Comparison of ENCODE assay signal across 8 cellular contexts in genomic region chr19:56595548-56595899, GRCh38. TPM values are rescaled to one million over a fixed set of nuclear protein-coding genes. Genes with fewer than 3 reads are reported as not detected.
DNase-seq lines count a peak whose midpoint lies in the region; ATAC-seq and TF ChIP-seq lines count a peak whose summit lies in the region.

No MANE protein-coding gene starts in this region.

- dilution Hi-C loops in IMR-90 (cut with HindIII; ENCODE audit: low sequenced_read_pairs, unreplicated experiment), result no loop called here

- H3K23ac ChIP-seq in IMR-90 (ENCODE audit: low read depth, low read length), result peak overlapping the region; percentile 93

- TF ChIP-seq CTCF in IMR-90 (conservative IDR thresholded peaks at IDR 0.05; ENCODE audit: low read depth, low read length), result no peak

- TF ChIP-seq RAD21 in IMR-90 (IDR thresholded peaks at IDR 0.05; ENCODE audit: low read length), result no peak

- in situ Hi-C loops in IMR-90 (cut with MboI; ENCODE audit: low sequenced_read_pairs), result no loop called here

- peak overlapping the region; percentile 88 for H3K9ac ChIP-seq in IMR-90 (ENCODE audit: low read depth, low read length)

- H3K4me1 ChIP-seq in IMR-90 (ENCODE audit: control insufficient read depth, insufficient read depth, low read length), result peaks cover 2% of the 10 kb centered on the region; the same call in 1 of the 2 replicates
- peaks cover 0 to 3% of the 10 kb centered on the region in 2 donors for H3K4me1 ChIP-seq in naive thymus-derived CD4-positive, alpha-beta T cell (ENCODE audit: control insufficient read depth in 2 of 2, insufficient read depth in 2 of 2, low read length in 2 of 2)

- no peaks in the 10 kb centered on the region for H3K27me3 ChIP-seq in IMR-90 (ENCODE audit: control insufficient read depth, insufficient read depth, low read length)
- H3K27me3 ChIP-seq in naive thymus-derived CD4-positive, alpha-beta T cell (ENCODE audit: control insufficient read depth in 2 of 2, insufficient read depth in 2 of 2, low read length in 2 of 2), result no peaks in the 10 kb centered on the region

- peaks cover 6 to 20% of the 10 kb centered on the region in 2 experiments for H3K79me1 ChIP-seq in IMR-90 (ENCODE audit: low read depth in 1 of 2, low read length in 2 of 2)

- H3K36me3 ChIP-seq in IMR-90 (ENCODE audit: control insufficient read depth, insufficient read depth, low read length), result peaks cover 14% of the 10 kb centered on the region
- H3K36me3 ChIP-seq in naive thymus-derived CD4-positive, alpha-beta T cell (ENCODE audit: control insufficient read depth in 2 of 3, insufficient read depth in 3 of 3, low read length in 3 of 3), result peaks cover 0 to 13% (median 0%) of the 10 kb centered on the region in 3 experiments

- H3K18ac ChIP-seq in IMR-90 (ENCODE audit: low read depth, low read length), result no peak overlapping the region

- peak; percentile 15 for ATAC-seq in GM19324 (IDR thresholded peaks at IDR 0.05; ENCODE audit: low FRiP score, unreplicated experiment)
- ATAC-seq in IMR-90 (ENCODE audit: low read depth), result peak; percentile 45
- ATAC-seq in naive thymus-derived CD4-positive, alpha-beta T cell, result peak; percentile 35
- no peak for ATAC-seq in GM21515 (IDR thresholded peaks at IDR 0.05; ENCODE audit: unreplicated experiment)
- no peak for ATAC-seq in GM21390 (IDR thresholded peaks at IDR 0.05; ENCODE audit: unreplicated experiment)

- H4K5ac ChIP-seq in IMR-90 (ENCODE audit: low read depth, low read length), result peak overlapping the region; percentile 13

- H3K27ac Mint-ChIP-seq in dendritic cell treated with granulocyte-macrophage colony-stimulating factor and Interleukin-4, amounts not matched to agents 40 ng/mL and 50 ng/mL, for 4 days, result peak overlapping the region; percentile 82
- peak overlapping the region; percentile 27 to 94 (median 80) for H3K27ac Mint-ChIP-seq in naive thymus-derived CD4-positive, alpha-beta T cell

- peaks cover 11% of the 10 kb centered on the region for H3K9me3 ChIP-seq in IMR-90 (ENCODE audit: control insufficient read depth, insufficient read depth, low read length)
- peaks cover 0 to 17% (median 0%) of the 10 kb centered on the region in 3 experiments for H3K9me3 ChIP-seq in naive thymus-derived CD4-positive, alpha-beta T cell (ENCODE audit: control insufficient read depth in 2 of 3, low read length in 3 of 3)

- no peak overlapping the region for H2BK15ac ChIP-seq in IMR-90 (ENCODE audit: low read depth, low read length)

- peaks cover 6% of the 10 kb centered on the region for H3K9me1 ChIP-seq in IMR-90 (ENCODE audit: insufficient read depth, low read length)

- peak; percentile 9 for DNase-seq in IMR-90
- no peak for DNase-seq in naive thymus-derived CD4-positive, alpha-beta T cell
- DNase-seq in EL, result no peak
- no peak for DNase-seq in hippocampal formation (lab: John Stamatoyannopoulos, UW)

- H4K20me1 ChIP-seq in IMR-90 (ENCODE audit: insufficient read depth, low read length), result 0 out of 2 replicates have a peak, but pooled peaks cover 6% of the 10 kb centered on the region

- H2AFZ ChIP-seq in IMR-90 (replicated peaks; ENCODE audit: low read length, poor library complexity), result peak overlapping the region; percentile 98

- H4K91ac ChIP-seq in IMR-90 (ENCODE audit: insufficient read depth, low read depth, low read length), result peak overlapping the region; percentile 38; the same call in 1 of the 2 replicates

- no peak overlapping the region for H2BK120ac ChIP-seq in IMR-90 (ENCODE audit: low read depth, low read length)

- H2AK5ac ChIP-seq in IMR-90 (ENCODE audit: low read depth, low read length), result peak overlapping the region; percentile 98

- H3K27ac ChIP-seq in IMR-90 (ENCODE audit: insufficient read depth, low read length), result peak overlapping the region; percentile 41
- H3K27ac ChIP-seq in naive thymus-derived CD4-positive, alpha-beta T cell (ENCODE audit: low read depth, low read length), result peak overlapping the region; percentile 71

- peak overlapping the region; percentile 96 for H3K4me3 ChIP-seq in IMR-90 (ENCODE audit: insufficient read depth, low read depth, low read length)
- peak overlapping the region; percentile 57 for H3K4me3 ChIP-seq in naive thymus-derived CD4-positive, alpha-beta T cell (ENCODE audit: low read length)

- H3K36me3 Mint-ChIP-seq in dendritic cell treated with granulocyte-macrophage colony-stimulating factor and Interleukin-4, amounts not matched to agents 40 ng/mL and 50 ng/mL, for 4 days (ENCODE audit: low read depth), result peaks cover 42% of the 10 kb centered on the region
- peaks cover 16 to 43% (median 34%) of the 10 kb centered on the region in 5 donors for H3K36me3 Mint-ChIP-seq in naive thymus-derived CD4-positive, alpha-beta T cell

- POLR2A ChIA-PET in IMR-90 (lab: Charles Lee; ENCODE audit: unreplicated experiment), result no interaction called here
- POLR2A ChIA-PET in naive thymus-derived CD4-positive, alpha-beta T cell (lab: Charles Lee), result interaction anchor here (0.7 to 1.2 kb wide), 2 partner anchors 20 to 941 kb away, joined by 3 to 4 read pairs; no protein-coding TSS in a partner anchor

- H2BK20ac ChIP-seq in IMR-90 (ENCODE audit: low read depth, low read length), result no peak overlapping the region

- intact Hi-C loops in IMR-90 (cut with micrococcal nuclease), result loop anchor here (2.0 to 10.0 kb wide), 2 partner anchors 57 to 121 kb away; partner anchors contain the start of genes ZFP28 and ZNF667
- intact Hi-C loops in dendritic cell treated with granulocyte-macrophage colony-stimulating factor and Interleukin-4, amounts not matched to agents 40 ng/mL and 50 ng/mL, for 4 days (cut with micrococcal nuclease), result loop anchor here (1.0 kb wide), 1 partner anchor 28 kb away; the partner anchor contains the start of gene ZNF470
- intact Hi-C loops in naive thymus-derived CD4-positive, alpha-beta T cell (cut with micrococcal nuclease), result loop anchor here (1.0 to 10.0 kb wide), 9 partner anchors 28 to 1559 kb away; partner anchors contain the start of genes ZFP28 (in 2 of the 2), ZNF470 (in 2 of the 2), ZNF264 (in 1 of the 2) and ZNF329 (in 1 of the 2)

- peak overlapping the region; percentile 31 for H2BK5ac ChIP-seq in IMR-90 (ENCODE audit: low read depth, low read length, poor library complexity, severe bottlenecking)

- peaks cover 19% of the 10 kb centered on the region for H3K4me1 Mint-ChIP-seq in dendritic cell treated with granulocyte-macrophage colony-stimulating factor and Interleukin-4, amounts not matched to agents 40 ng/mL and 50 ng/mL, for 4 days (ENCODE audit: low read depth)
- peaks cover 19 to 30% (median 22%) of the 10 kb centered on the region in 7 donors for H3K4me1 Mint-ChIP-seq in naive thymus-derived CD4-positive, alpha-beta T cell

- H3K4ac ChIP-seq in IMR-90 (ENCODE audit: low read depth, low read length), result peak overlapping the region; percentile 69

- CTCF ChIA-PET in IMR-90 (lab: Yijun Ruan, JAX), result interaction anchor here (1.0 kb wide), 1 partner anchor 9 kb away, joined by 3 read pairs; no protein-coding TSS in a partner anchor
- CTCF ChIA-PET in naive thymus-derived CD4-positive, alpha-beta T cell (lab: Charles Lee), result no interaction called here

- H3K9me3 Mint-ChIP-seq in dendritic cell treated with granulocyte-macrophage colony-stimulating factor and Interleukin-4, amounts not matched to agents 40 ng/mL and 50 ng/mL, for 4 days, result peaks cover 61% of the 10 kb centered on the region
- H3K9me3 Mint-ChIP-seq in naive thymus-derived CD4-positive, alpha-beta T cell, result peaks cover 10 to 64% (median 33%) of the 10 kb centered on the region in 11 donors

- TF ChIP-seq POLR2A in IMR-90 (IDR thresholded peaks at IDR 0.05; ENCODE audit: low read depth, low read length), result no peak

- peak overlapping the region; percentile 89 for H3K4me3 Mint-ChIP-seq in dendritic cell treated with granulocyte-macrophage colony-stimulating factor and Interleukin-4, amounts not matched to agents 40 ng/mL and 50 ng/mL, for 4 days
- peak overlapping the region; percentile 83 to 99 (median 90) for H3K4me3 Mint-ChIP-seq in naive thymus-derived CD4-positive, alpha-beta T cell

- H3K4me2 ChIP-seq in IMR-90 (ENCODE audit: low read depth, low read length), result peak overlapping the region; percentile 89

- H3K56ac ChIP-seq in IMR-90 (ENCODE audit: extremely low read depth, insufficient read depth, low read length), result peak overlapping the region; percentile 69; the same call in 1 of the 2 replicates

- BruUV-seq in IMR-90 (replicated peaks; lab: Mats Ljungman, UMichigan), result no TSS peak

- 0% methylated on average over 1 of the region's 4 CpGs; no CpG with 5 or more reads in 1 of the 2 experiments for WGBS in IMR-90 (ENCODE audit: extremely low coverage in 2 of 2, insufficient read length in 1 of 2), 2 experiments

- H2AK9ac ChIP-seq in IMR-90 (replicated peaks; ENCODE audit: low read depth, low read length, poor library complexity), result peak overlapping the region; percentile 98

- H3K14ac ChIP-seq in IMR-90 (replicated peaks; ENCODE audit: low read depth, low read length), result peak overlapping the region; percentile 98

- peak overlapping the region; percentile 74 to 89; a peak in 3 of 4 replicates for H4K8ac ChIP-seq in IMR-90 (ENCODE audit: low read depth in 2 of 2, low read length in 2 of 2)

- no peaks in the 10 kb centered on the region for H3K27me3 Mint-ChIP-seq in dendritic cell treated with granulocyte-macrophage colony-stimulating factor and Interleukin-4, amounts not matched to agents 40 ng/mL and 50 ng/mL, for 4 days
- no peaks in the 10 kb centered on the region for H3K27me3 Mint-ChIP-seq in naive thymus-derived CD4-positive, alpha-beta T cell

RNA-seq across cellular contexts. Expression of gene ZNF71, which starts 0.4 kb away (rescaled TPM):
- 7.5 and 9.3 TPM in 2 replicates for total RNA-seq in IMR-90 (2012; rRNA removed)
- 7.9 and 8.1 TPM in 2 replicates for polyA plus RNA-seq in IMR-90 (2012; rRNA removed)
- polyA plus RNA-seq in IMR-90 (2012; cell fraction: cytosol; rRNA removed), result 3.3 and 9.2 TPM in 2 replicates
- 5.9 and 8.4 TPM in 2 replicates for polyA plus RNA-seq in IMR-90 (2012; cell fraction: nucleus; rRNA removed; ENCODE audit: low replicate concordance)
- 1 to 10 TPM; 4.5 to 7.7 (median 6.6) TPM for total RNA-seq in naive thymus-derived CD4-positive, alpha-beta T cell
- polyA plus RNA-seq in naive thymus-derived CD4-positive, alpha-beta T cell, result 10 to 100 TPM in 1 of 2 donors, 1 to 10 TPM in 1; 7.7 to 12.9 TPM

RNA-seq across cellular contexts. Expression of gene ZNF470, which starts 28.3 kb away (rescaled TPM):
- 3.8 and 4.4 TPM in 2 replicates for total RNA-seq in IMR-90 (2012; rRNA removed)
- polyA plus RNA-seq in IMR-90 (2012; rRNA removed), result 1.5 and 1.7 TPM in 2 replicates
- 0.54 and 0.64 TPM in 2 replicates for polyA plus RNA-seq in IMR-90 (2012; cell fraction: cytosol; rRNA removed)
- 1.8 and 5.9 TPM in 2 replicates for polyA plus RNA-seq in IMR-90 (2012; cell fraction: nucleus; rRNA removed; ENCODE audit: low replicate concordance)
- 1 to 10 TPM in 4 of 5 experiments, under 1 TPM in 1; 0.98 to 5.9 (median 2.4) TPM for total RNA-seq in naive thymus-derived CD4-positive, alpha-beta T cell
- 1 to 10 TPM; 2.1 to 3.5 TPM for polyA plus RNA-seq in naive thymus-derived CD4-positive, alpha-beta T cell

RNA-seq across cellular contexts. Expression of gene SMIM17, which starts 47.4 kb away (rescaled TPM):
- total RNA-seq in IMR-90 (2012; rRNA removed), result 0.28 TPM in 1 of 2 replicates, not detected in the other
- 0.10 TPM in 1 of 2 replicates, not detected in the other for polyA plus RNA-seq in IMR-90 (2012; rRNA removed)
- 0.08 TPM in 1 of 2 replicates, not detected in the other for polyA plus RNA-seq in IMR-90 (2012; cell fraction: cytosol; rRNA removed)
- polyA plus RNA-seq in IMR-90 (2012; cell fraction: nucleus; rRNA removed; ENCODE audit: low replicate concordance), result 0.13 and 0.48 TPM in 2 replicates
- under 1 TPM in 2 of 5 experiments, not detected in 3; 0.31 to 0.37 TPM for total RNA-seq in naive thymus-derived CD4-positive, alpha-beta T cell
- not detected for polyA plus RNA-seq in naive thymus-derived CD4-positive, alpha-beta T cell

RNA-seq across cellular contexts. Expression of gene ZFP28, which starts 56.8 kb away (rescaled TPM):
- 6.4 and 6.5 TPM in 2 replicates for total RNA-seq in IMR-90 (2012; rRNA removed)
- polyA plus RNA-seq in IMR-90 (2012; rRNA removed), result 2.7 and 3.0 TPM in 2 replicates
- 0.68 and 0.84 TPM in 2 replicates for polyA plus RNA-seq in IMR-90 (2012; cell fraction: cytosol; rRNA removed)
- polyA plus RNA-seq in IMR-90 (2012; cell fraction: nucleus; rRNA removed; ENCODE audit: low replicate concordance), result 2.0 and 11.2 TPM in 2 replicates
- total RNA-seq in naive thymus-derived CD4-positive, alpha-beta T cell, result 10 to 100 TPM in 2 of 5 experiments, 1 to 10 TPM in 3; 3.1 to 10.6 (median 5.4) TPM
- polyA plus RNA-seq in naive thymus-derived CD4-positive, alpha-beta T cell, result 1 to 10 TPM; 2.4 to 2.8 TPM

Comparison
In these comparisons a context has a peak if more than half of its experiments do, and no peak if none do; other contexts are left out.
1. ATAC-seq: peak in GM19324 (single experiment), IMR-90 (single experiment) and naive thymus-derived CD4-positive, alpha-beta T cell (single experiment); none in GM21515 (single experiment) and GM21390 (single experiment).